ENCODE assay signal across 8 cellular contexts in genomic region chr11:125517116-125517804, GRCh38. TPM values are rescaled to one million over a fixed set of nuclear protein-coding genes. Genes with fewer than 3 reads are reported as not detected.
DNase-seq lines count a peak whose midpoint lies in the region; ATAC-seq lines count a peak whose summit lies in the region.

No MANE protein-coding gene starts in this region.

- no peaks in the 10 kb centered on the region for H3K36me3 Mint-ChIP-seq in activated T-helper 2 cell treated with anti-CD3 and anti-CD28 coated beads, Interferon-gamma antibody, Interleukin-2, Interleukin-4, amounts not matched to agents 10 μg/mL and 5 μg/mL and 100 μg/mL, durations not matched to agents 14 hours and 24 hours and 36 hours (ENCODE audit: low read depth)

- intact Hi-C loops in activated T-helper 2 cell treated with anti-CD3 and anti-CD28 coated beads, Interferon-gamma antibody, Interleukin-2, Interleukin-4, amounts not matched to agents 10 μg/mL and 5 μg/mL and 100 μg/mL, durations not matched to agents 14 hours and 24 hours and 36 hours (cut with micrococcal nuclease): no loop called here

- peaks cover 34% of the 10 kb centered on the region for H3K4me1 Mint-ChIP-seq in activated T-helper 2 cell treated with anti-CD3 and anti-CD28 coated beads, Interferon-gamma antibody, Interleukin-2, Interleukin-4, amounts not matched to agents 10 μg/mL and 5 μg/mL and 100 μg/mL, durations not matched to agents 14 hours and 24 hours and 36 hours (ENCODE audit: low read depth)

- DNase-seq in NCI-H1092 treated with DMSO at 0.1 percent for 48 hours (lab: John Stamatoyannopoulos, UW) (peak; percentile 28), NCI-H1092 (lab: John Stamatoyannopoulos, UW) (no peak), OCI-M1 (lab: John Stamatoyannopoulos, UW) (peak; percentile 86), globus pallidus (ENCODE audit: low spot score) (peak; percentile 50), retina (peak; percentile 73)
- no peak for DNase-seq in effector memory CD4-positive, alpha-beta T cell
- DNase-seq in activated T-helper 2 cell treated with anti-CD3 and anti-CD28 coated beads, Interferon-gamma antibody, Interleukin-2, Interleukin-4, amounts not matched to agents 10 μg/mL and 5 μg/mL and 100 μg/mL, durations not matched to agents 14 hours and 24 hours and 36 hours (ENCODE audit: low spot score): no peak

- no peaks in the 10 kb centered on the region for H3K36me3 ChIP-seq in effector memory CD4-positive, alpha-beta T cell (ENCODE audit: control insufficient read depth, insufficient read depth, low read length)

- H3K9me3 Mint-ChIP-seq in activated T-helper 2 cell treated with anti-CD3 and anti-CD28 coated beads, Interferon-gamma antibody, Interleukin-2, Interleukin-4, amounts not matched to agents 10 μg/mL and 5 μg/mL and 100 μg/mL, durations not matched to agents 14 hours and 24 hours and 36 hours: peaks cover 8% of the 10 kb centered on the region

- H3K27me3 ChIP-seq in effector memory CD4-positive, alpha-beta T cell (replicated peaks; ENCODE audit: control insufficient read depth, insufficient read depth, low read length, poor library complexity, severe bottlenecking): no peaks in the 10 kb centered on the region

- no peak for ATAC-seq in GM18907 (IDR thresholded peaks at IDR 0.05; ENCODE audit: unreplicated experiment)

- no peak overlapping the region for H3K4me3 ChIP-seq in effector memory CD4-positive, alpha-beta T cell (ENCODE audit: insufficient read depth, low read depth, low read length, poor library complexity, severe bottlenecking)

- no peak overlapping the region for H3K4me3 Mint-ChIP-seq in activated T-helper 2 cell treated with anti-CD3 and anti-CD28 coated beads, Interferon-gamma antibody, Interleukin-2, Interleukin-4, amounts not matched to agents 10 μg/mL and 5 μg/mL and 100 μg/mL, durations not matched to agents 14 hours and 24 hours and 36 hours (ENCODE audit: low read depth)

- no peaks in the 10 kb centered on the region for H3K9me3 ChIP-seq in effector memory CD4-positive, alpha-beta T cell (ENCODE audit: control insufficient read depth, low read length)

- no peaks in the 10 kb centered on the region for H3K4me1 ChIP-seq in effector memory CD4-positive, alpha-beta T cell (ENCODE audit: control insufficient read depth, insufficient read depth, low read length, poor library complexity, severe bottlenecking)

- H3K27ac ChIP-seq in effector memory CD4-positive, alpha-beta T cell (ENCODE audit: insufficient read depth, low read length, poor library complexity, severe bottlenecking): no peak overlapping the region

- no peaks in the 10 kb centered on the region for H3K27me3 Mint-ChIP-seq in activated T-helper 2 cell treated with anti-CD3 and anti-CD28 coated beads, Interferon-gamma antibody, Interleukin-2, Interleukin-4, amounts not matched to agents 10 μg/mL and 5 μg/mL and 100 μg/mL, durations not matched to agents 14 hours and 24 hours and 36 hours (ENCODE audit: low read depth)

- no peak overlapping the region for H3K27ac Mint-ChIP-seq in activated T-helper 2 cell treated with anti-CD3 and anti-CD28 coated beads, Interferon-gamma antibody, Interleukin-2, Interleukin-4, amounts not matched to agents 10 μg/mL and 5 μg/mL and 100 μg/mL, durations not matched to agents 14 hours and 24 hours and 36 hours

RNA-seq across cellular contexts. Expression of gene FEZ1, which starts 21.2 kb away (rescaled TPM):
- 0.80 and 1.1 TPM in 2 replicates for total RNA-seq in activated T-helper 2 cell treated with anti-CD3 and anti-CD28 coated beads, Interferon-gamma antibody, Interleukin-2, Interleukin-4, amounts not matched to agents 10 μg/mL and 5 μg/mL and 100 μg/mL, durations not matched to agents 14 hours and 24 hours and 36 hours

RNA-seq across cellular contexts. Expression of gene EI24, which starts 52.0 kb away (rescaled TPM):
- total RNA-seq in activated T-helper 2 cell treated with anti-CD3 and anti-CD28 coated beads, Interferon-gamma antibody, Interleukin-2, Interleukin-4, amounts not matched to agents 10 μg/mL and 5 μg/mL and 100 μg/mL, durations not matched to agents 14 hours and 24 hours and 36 hours: 44.4 and 50.9 TPM in 2 replicates

Comparison
In these comparisons a context has a peak if more than half of its experiments do, and no peak if none do; other contexts are left out.
1. DNase-seq: peak in NCI-H1092 treated with DMSO at 0.1 percent for 48 hours (single experiment), OCI-M1 (single experiment), globus pallidus (single experiment) and retina (single experiment); none in NCI-H1092 (single experiment), effector memory CD4-positive, alpha-beta T cell (0 of 3) and activated T-helper 2 cell treated with anti-CD3 and anti-CD28 coated beads, Interferon-gamma antibody, Interleukin-2, Interleukin-4, amounts not matched to agents 10 μg/mL and 5 μg/mL and 100 μg/mL, durations not matched to agents 14 hours and 24 hours and 36 hours (single experiment).